ENCODE assay signal across 9 cellular contexts in genomic region chr2:96962567-96963203, GRCh38. TPM values are rescaled to one million over a fixed set of nuclear protein-coding genes. Genes with fewer than 3 reads are reported as not detected.
DNase-seq lines count a peak whose midpoint lies in the region; ATAC-seq and FAIRE-seq lines count a peak whose summit lies in the region.
"Had no signal": no experiment of that assay in that cellular context is flagged by ENCODE, and none has a peak within 500 bp of the region (broad histone marks: within the 10 kb centered on the region; RNA-seq: fewer than 3 reads in every experiment).

No MANE protein-coding gene starts in this region.

- H3K4me3 Mint-ChIP-seq in activated CD4-positive, alpha-beta T cell treated with anti-CD3 and anti-CD28 coated beads for 36 hours, result peak overlapping the region; percentile 13

- DNase-seq in GM19239 (ENCODE audit: insufficient read length, low spot score) (no peak), astrocyte of the hippocampus (ENCODE audit: low read depth, low spot score) (peak; percentile 8), Right ventricle myocardium superior (no peak), occipital lobe (lab: John Stamatoyannopoulos, UW) (no peak)
- peak; percentile 84 for DNase-seq in activated CD4-positive, alpha-beta T cell treated with anti-CD3 and anti-CD28 coated beads for 36 hours
- peak; percentile 44 for DNase-seq in stimulated activated CD8-positive, alpha-beta memory T cell treated with anti-CD3 and anti-CD28 coated beads, Interleukin-12 subunit alpha, Interleukin-12 subunit beta, amount 100 ng/mL, for 4 hours (ENCODE audit: low read depth)

- H3K27ac Mint-ChIP-seq in activated CD4-positive, alpha-beta T cell treated with anti-CD3 and anti-CD28 coated beads for 36 hours, result peak overlapping the region; percentile 29

- peak; percentile 11 for FAIRE-seq in GM19239 (lab: Jason Lieb, UNC)

- H3K27me3 Mint-ChIP-seq in activated CD4-positive, alpha-beta T cell treated with anti-CD3 and anti-CD28 coated beads for 36 hours, result no peaks in the 10 kb centered on the region

- ATAC-seq in activated CD4-positive, alpha-beta T cell treated with anti-CD3 and anti-CD28 coated beads for 36 hours, result peak; percentile 72
- no peak for ATAC-seq in GM21737 (IDR thresholded peaks at IDR 0.05; ENCODE audit: unreplicated experiment)
- no peak for ATAC-seq in GM21528 (IDR thresholded peaks at IDR 0.05; ENCODE audit: low FRiP score, unreplicated experiment)
- ATAC-seq in Right ventricle myocardium superior (ENCODE audit: poor library complexity), result no peak

- no peaks in the 10 kb centered on the region for H3K9me3 Mint-ChIP-seq in activated CD4-positive, alpha-beta T cell treated with anti-CD3 and anti-CD28 coated beads for 36 hours (ENCODE audit: low read depth)

- peaks cover 59% of the 10 kb centered on the region for H3K4me1 Mint-ChIP-seq in activated CD4-positive, alpha-beta T cell treated with anti-CD3 and anti-CD28 coated beads for 36 hours

- POLR2A ChIA-PET in activated CD4-positive, alpha-beta T cell treated with anti-CD3 and anti-CD28 coated beads for 36 hours (lab: Charles Lee), result no interaction called here

- CTCF ChIA-PET in activated CD4-positive, alpha-beta T cell treated with anti-CD3 and anti-CD28 coated beads for 36 hours (lab: Charles Lee), result interaction anchor here (0.7 to 3.4 kb wide), 16 partner anchors 9 to 568 kb away, joined by 3 to 38 read pairs (median 4); partner anchors contain the start of genes ANKRD36 and ANKRD39

- H3K36me3 Mint-ChIP-seq in activated CD4-positive, alpha-beta T cell treated with anti-CD3 and anti-CD28 coated beads for 36 hours (ENCODE audit: low read depth), result no peaks in the 10 kb centered on the region

- intact Hi-C loops in activated CD4-positive, alpha-beta T cell treated with anti-CD3 and anti-CD28 coated beads for 36 hours (cut with DNase I, micrococcal nuclease), result loop anchor here in 1 of 2 experiments (1.0 to 2.0 kb wide), 2 partner anchors 150 to 324 kb away; partner anchors contain the start of genes ANKRD36 and KANSL3
- intact Hi-C loops in Right ventricle myocardium superior (cut with DNase I), result no loop called here

RNA-seq across cellular contexts. Expression of gene FAM178B, which starts 23.7 kb away (rescaled TPM):
- total RNA-seq in activated CD4-positive, alpha-beta T cell treated with anti-CD3 and anti-CD28 coated beads for 36 hours, result under 1 TPM in 1 of 2 experiments, not detected in 1; 0.11 TPM
- total RNA-seq in Right ventricle myocardium superior, result 1.2 TPM
- not detected for total RNA-seq in occipital lobe
- total RNA-seq: G401 had no signal

Comparison
In these comparisons a context has a peak if more than half of its experiments do, and no peak if none do; other contexts are left out.
1. DNase-seq: peak in activated CD4-positive, alpha-beta T cell treated with anti-CD3 and anti-CD28 coated beads for 36 hours (single experiment), astrocyte of the hippocampus (single experiment) and stimulated activated CD8-positive, alpha-beta memory T cell treated with anti-CD3 and anti-CD28 coated beads, Interleukin-12 subunit alpha, Interleukin-12 subunit beta, amount 100 ng/mL, for 4 hours (single experiment); none in GM19239 (single experiment), Right ventricle myocardium superior (single experiment) and occipital lobe (single experiment).